Comparison of ENCODE assay signal across 8 cellular contexts in the genomic region with DNA sequence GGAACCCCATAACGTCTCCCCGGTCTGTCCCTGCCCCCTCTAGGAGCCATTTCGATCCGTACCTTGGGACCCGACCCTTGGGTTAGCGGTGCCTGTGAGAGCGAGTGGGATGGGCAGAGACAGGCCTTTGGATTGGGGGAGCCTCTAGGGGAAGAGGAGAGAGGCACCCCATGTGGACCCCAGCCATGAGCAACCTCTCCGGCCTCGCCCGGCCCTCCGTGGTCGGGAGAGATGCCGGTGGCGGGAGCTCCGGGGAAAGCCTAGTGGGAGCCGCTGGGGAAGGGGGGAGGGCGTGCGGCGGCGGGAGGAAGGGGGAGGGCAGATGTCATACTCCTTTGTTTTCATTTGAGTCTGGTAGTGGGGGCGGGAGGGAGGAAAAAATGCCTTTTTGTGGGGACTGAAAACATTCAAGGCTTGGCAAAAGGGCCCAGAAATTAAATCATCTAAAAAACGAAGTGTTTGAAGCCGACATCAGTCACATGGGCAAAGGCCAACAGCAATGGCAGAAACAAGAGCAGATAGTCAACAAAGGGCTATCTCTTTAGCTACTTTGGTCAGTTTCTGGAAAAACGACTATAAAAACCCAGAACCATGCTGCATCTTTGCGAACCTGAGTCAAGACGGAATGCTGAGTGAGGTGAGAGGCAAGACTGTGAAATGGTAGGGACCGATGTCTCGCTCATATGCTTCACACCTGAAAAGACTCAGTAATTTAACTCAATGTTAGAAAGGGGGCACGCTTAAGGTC. TPM values are rescaled to one million over a fixed set of nuclear protein-coding genes. Genes with fewer than 3 reads are reported as not detected.
DNase-seq lines count a peak whose midpoint lies in the region; ATAC-seq and TF ChIP-seq lines count a peak whose summit lies in the region.

No MANE protein-coding gene starts in this region.

- ATAC-seq in HG02642 (IDR thresholded peaks at IDR 0.05; ENCODE audit: poor library complexity, unreplicated experiment) (peak; percentile 61), lower lobe of right lung (peak; percentile 80 to 85)

- H3K9me3 ChIP-seq in lower lobe of right lung, result no peaks in the 10 kb centered on the region

- no peaks in the 10 kb centered on the region for H3K27me3 ChIP-seq in lower lobe of right lung (ENCODE audit: low read depth)

- H3K36me3 ChIP-seq in lower lobe of right lung, result peaks cover 5% of the 10 kb centered on the region

- peaks cover 23% of the 10 kb centered on the region for H3K4me1 ChIP-seq in lower lobe of right lung

- DNase-seq in stimulated activated CD4-positive, alpha-beta T cell treated with anti-CD3 and anti-CD28 coated beads, Interleukin-12 subunit alpha, Interleukin-12 subunit beta, amount 100 ng/mL, for 24 hours (ENCODE audit: low read depth in 2 of 2), result peak; percentile 23 to 43
- DNase-seq in stimulated activated CD4-positive, alpha-beta T cell treated with anti-CD3 and anti-CD28 coated beads, Interleukin-1b, Interleukin-23, amount 100 ng/mL, for 48 hours, result no peak
- DNase-seq in MV-4-11 (lab: John Stamatoyannopoulos, UW) (peak; percentile 36), lower lobe of right lung (peak; percentile 68)
- DNase-seq in effector CD8-positive, alpha-beta T cell (lab: John Stamatoyannopoulos, UW), result peak; percentile 57
- peak; percentile 23 to 26 for DNase-seq in stimulated activated CD8-positive, alpha-beta memory T cell treated with anti-CD3 and anti-CD28 coated beads, Interleukin-2, amount 100 ng/mL, for 48 hours (ENCODE audit: low read depth in 2 of 2)

- H3K4me3 ChIP-seq in WI38 (ENCODE audit: low read depth, low read length) (peak overlapping the region; percentile 94), lower lobe of right lung (peak overlapping the region; percentile 95)

- TF ChIP-seq CTCF in WI38 (IDR thresholded peaks at IDR 0.05; ENCODE audit: low read depth, low read length), result no peak
- TF ChIP-seq CTCF in lower lobe of right lung (IDR thresholded peaks at IDR 0.05), result no peak

- intact Hi-C loops in lower lobe of right lung (cut with DNase I), result no loop called here

- H3K27ac ChIP-seq in lower lobe of right lung, result peak overlapping the region; percentile 93

RNA-seq across cellular contexts. Expression of a gene that starts 0.8 kb away (rescaled TPM):
- total RNA-seq in lower lobe of right lung, result 12.8 TPM
